Comparison of ENCODE assay signal across 20 cellular contexts in genomic region chr21:25850126-25850831, GRCh38.
DNase-seq lines count a peak whose midpoint lies in the region; ATAC-seq and TF ChIP-seq lines count a peak whose summit lies in the region.
"Had no signal": no experiment of that assay in that cellular context is flagged by ENCODE, and none has a peak within 500 bp of the region (broad histone marks: within the 10 kb centered on the region; RNA-seq: fewer than 3 reads in every experiment).

No MANE protein-coding gene starts in this region.

- DNase-seq in mammary epithelial cell (peak; percentile 27), breast epithelium (ENCODE audit: low spot score in 2 of 2) (no peak), NCI-H69 (lab: John Stamatoyannopoulos, UW) (peak; percentile 19), caudate nucleus (lab: John Stamatoyannopoulos, UW) (peak in 2 of 61 donors; percentile 10), NOMO-1 (lab: John Stamatoyannopoulos, UW; ENCODE audit: unreplicated experiment in 2 of 2) (no peak), progenitor cell of endocrine pancreas (ENCODE audit: low spot score, unreplicated experiment) (no peak)
- DNase-seq in stimulated activated CD4-positive, alpha-beta T cell treated with anti-CD3 and anti-CD28 coated beads, Interleukin-1b, Interleukin-23, amount 100 ng/mL, for 48 hours, result no peak
- DNase-seq: DMS79, H7, NCI-H1436 treated with DMSO at 0.1 percent for 48 hours, NCI-H1930, NCI-H2171, NCI-H345, NCI-H524, Right ventricle myocardium superior had no signal

- H3K36me3 ChIP-seq in mammary epithelial cell (ENCODE audit: insufficient read depth, low read length), result no peaks in the 10 kb centered on the region
- H3K36me3 ChIP-seq in breast epithelium, result no peaks in the 10 kb centered on the region

- dilution Hi-C loops in mammary epithelial cell (cut with HindIII; ENCODE audit: low sequenced_read_pairs), result no loop called here

- H3K4me1 Mint-ChIP-seq in progenitor cell of endocrine pancreas (ENCODE audit: low read depth), result peaks cover 4% of the 10 kb centered on the region
- H3K4me1 Mint-ChIP-seq: CD14-positive monocyte had no signal

- no peak for ATAC-seq in HG02970 (IDR thresholded peaks at IDR 0.05; ENCODE audit: low FRiP score, unreplicated experiment)
- ATAC-seq: A549, GM12878 had no signal

- no peaks in the 10 kb centered on the region for H3K27me3 ChIP-seq in mammary epithelial cell (ENCODE audit: insufficient read depth, low read length)
- no peaks in the 10 kb centered on the region for H3K27me3 ChIP-seq in breast epithelium

- H3K4me3 Mint-ChIP-seq in progenitor cell of endocrine pancreas (ENCODE audit: low read depth), result no peak overlapping the region
- H3K4me3 Mint-ChIP-seq: B cell, CD14-positive monocyte had no signal

- H3K4me2 ChIP-seq in mammary epithelial cell (ENCODE audit: insufficient read depth, low read depth, low read length), result no peak overlapping the region
- H3K4me2 ChIP-seq: A549 had no signal

- H3K27ac ChIP-seq in mammary epithelial cell (ENCODE audit: insufficient read depth, low read depth, low read length), result no peak overlapping the region
- no peak overlapping the region for H3K27ac ChIP-seq in breast epithelium
- H3K27ac ChIP-seq in caudate nucleus (ENCODE audit: low read depth, low read length), result peak overlapping the region; percentile 61
- H3K27ac ChIP-seq: A549 had no signal

- H4K20me1 ChIP-seq in mammary epithelial cell (ENCODE audit: insufficient read depth, low read length), result no peaks in the 10 kb centered on the region

- H3K27ac Mint-ChIP-seq in progenitor cell of endocrine pancreas, result no peak overlapping the region
- H3K27ac Mint-ChIP-seq: B cell, CD14-positive monocyte had no signal

- CTCF ChIA-PET in mammary epithelial cell (lab: Charles Lee; ENCODE audit: low non-redundant PET), result no interaction called here

- no peaks in the 10 kb centered on the region for H3K9me3 ChIP-seq in mammary epithelial cell (replicated peaks; ENCODE audit: insufficient read depth, low read length)
- peaks cover 0 to 6% of the 10 kb centered on the region in 2 donors for H3K9me3 ChIP-seq in breast epithelium
- H3K9me3 ChIP-seq: A549 had no signal

- TF ChIP-seq CTCF in mammary epithelial cell (conservative IDR thresholded peaks at IDR 0.05 in 1 of 2, IDR thresholded peaks at IDR 0.05 in 1 of 2; ENCODE audit: extremely low read depth in 1 of 2, insufficient read depth in 1 of 2, low read depth in 1 of 2, low read length in 2 of 2) (no peak), breast epithelium (IDR thresholded peaks at IDR 0.05) (no peak), progenitor cell of endocrine pancreas (IDR thresholded peaks at IDR 0.05; ENCODE audit: unreplicated experiment) (no peak)

- H3K9ac ChIP-seq in mammary epithelial cell (ENCODE audit: insufficient read depth, low read length), result no peak overlapping the region

- H2AFZ ChIP-seq in mammary epithelial cell (ENCODE audit: low read depth, low read length), result no peak overlapping the region

- H3K4me3 ChIP-seq in mammary epithelial cell (replicated peaks in 1 of 3; ENCODE audit: insufficient read depth in 1 of 3, low read depth in 2 of 3, low read length in 3 of 3) (no peak overlapping the region), breast epithelium (no peak overlapping the region)
- H3K4me3 ChIP-seq: A549, GM12878 had no signal

- intact Hi-C loops in mammary epithelial cell (cut with micrococcal nuclease), result no loop called here
- intact Hi-C loops in breast epithelium (cut with DNase I; ENCODE audit: low total_unique reads), result no loop called here

- BruUV-seq in mammary epithelial cell (replicated peaks; lab: Mats Ljungman, UMichigan), result TSS peak; percentile 100

- 0% methylated on average over 1 of the region's 1 CpG for WGBS in mammary epithelial cell (ENCODE audit: low coverage, missing lambda C conversion rate)

- peaks cover 5% of the 10 kb centered on the region for H3K4me1 ChIP-seq in mammary epithelial cell (ENCODE audit: insufficient read depth, low read length)
- H3K4me1 ChIP-seq in breast epithelium, result no peaks in the 10 kb centered on the region
- H3K4me1 ChIP-seq: A549 had no signal

- in situ Hi-C loops in mammary epithelial cell (cut with MboI; ENCODE audit: low sequenced_read_pairs in 2 of 2), result loop anchor here in 1 of 2 donors (25.0 kb wide), 1 partner anchor 238 kb away; the partner anchor contains the start of gene MRPL39

- no peak for TF ChIP-seq POLR2A in breast epithelium (IDR thresholded peaks at IDR 0.05)

- H3K79me2 ChIP-seq in mammary epithelial cell (ENCODE audit: insufficient read depth, low read length), result no peaks in the 10 kb centered on the region

- H3K9me3 Mint-ChIP-seq in progenitor cell of endocrine pancreas (ENCODE audit: low read depth), result peaks cover 16% of the 10 kb centered on the region

- no peaks in the 10 kb centered on the region for H3K36me3 Mint-ChIP-seq in progenitor cell of endocrine pancreas (ENCODE audit: insufficient read depth)
- H3K36me3 Mint-ChIP-seq: CD14-positive monocyte had no signal

- no peaks in the 10 kb centered on the region for H3K27me3 Mint-ChIP-seq in progenitor cell of endocrine pancreas

Comparison
In these comparisons a context has a peak if more than half of its experiments do, and no peak if none do; other contexts are left out.
1. DNase-seq: peak in mammary epithelial cell (single experiment) and NCI-H69 (single experiment); none in breast epithelium (0 of 2), NOMO-1 (0 of 2), stimulated activated CD4-positive, alpha-beta T cell treated with anti-CD3 and anti-CD28 coated beads, Interleukin-1b, Interleukin-23, amount 100 ng/mL, for 48 hours (single experiment) and progenitor cell of endocrine pancreas (single experiment).